Comparison of ENCODE assay signal across 1 cellular context in the genomic region with DNA sequence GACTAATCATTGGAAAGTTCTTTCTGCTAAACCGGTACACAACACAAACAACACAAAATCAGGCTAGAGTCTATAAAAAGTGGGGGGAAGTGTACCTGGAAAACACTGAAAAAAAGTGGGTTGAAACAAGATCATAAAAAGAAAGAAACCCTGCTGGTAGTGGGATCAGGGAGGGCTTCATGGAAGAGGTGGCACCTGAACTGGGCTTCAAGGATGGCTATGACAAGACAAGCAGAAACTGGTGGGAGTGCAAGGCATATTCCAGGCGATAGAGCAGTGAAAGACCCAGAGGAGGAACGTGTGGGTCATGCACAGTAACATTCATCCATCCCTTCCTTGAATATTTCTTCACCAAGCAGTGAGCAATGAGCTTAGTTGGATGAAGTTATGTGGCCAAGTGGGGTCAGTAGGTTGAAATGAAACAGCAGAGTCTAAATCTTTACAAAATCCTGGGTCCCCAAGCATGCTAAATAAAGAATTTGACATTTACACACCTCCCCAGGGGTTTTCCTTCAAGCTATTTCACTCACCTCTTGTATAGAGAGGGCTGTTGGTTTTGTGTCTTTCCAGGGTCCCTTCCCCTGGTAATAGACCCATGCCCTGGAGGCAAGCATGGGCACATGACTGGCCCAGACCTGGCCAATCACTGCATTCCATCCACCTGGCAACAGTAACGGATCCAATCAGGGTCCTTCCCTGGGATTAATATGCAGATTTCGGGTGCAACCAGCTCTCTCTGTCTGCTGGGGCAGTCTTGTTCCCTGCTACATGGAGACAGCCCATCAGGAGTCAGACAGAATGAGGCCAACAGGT.
A peak's percentile ranks its signal among the peaks of the same experiment; 100 is the strongest.
TF ChIP-seq lines count a peak whose summit lies in the region.

No MANE protein-coding gene starts in this region.

TF ChIP-seq in H1, 55 proteins besides CTCF, POLR2A, EP300 and RAD21:
- no peak for TF ChIP-seq NANOG (IDR thresholded peaks at IDR 0.05; ENCODE audit: insufficient read depth, low read depth, low read length, poor library complexity, severe bottlenecking)
- no peak for TF ChIP-seq POU5F1 (IDR thresholded peaks at IDR 0.05; ENCODE audit: low read depth, low read length)
- TF ChIP-seq KDM5A (IDR thresholded peaks at IDR 0.05; ENCODE audit: low read length) = no peak
- TF ChIP-seq ZNF274 (IDR thresholded peaks at IDR 0.05; ENCODE audit: borderline replicate concordance, extremely low read depth, low read length) = no peak
- no peak for TF ChIP-seq BCL11A (IDR thresholded peaks at IDR 0.05; ENCODE audit: low read depth in 2 of 2, low read length in 2 of 2)
- TF ChIP-seq BRCA1 (IDR thresholded peaks at IDR 0.05; ENCODE audit: low read depth, low read length) = no peak
- no peak for TF ChIP-seq TEAD4 (IDR thresholded peaks at IDR 0.05; ENCODE audit: low read depth, low read length)
- TF ChIP-seq SRF (IDR thresholded peaks at IDR 0.05; ENCODE audit: low read depth, low read length) = no peak
- TF ChIP-seq CBX8 (IDR thresholded peaks at IDR 0.05; ENCODE audit: borderline replicate concordance, low read depth, low read length) = no peak
- peak; percentile 64 for TF ChIP-seq USF2 (IDR thresholded peaks at IDR 0.05; ENCODE audit: low read length)
- no peak for TF ChIP-seq TBP (IDR thresholded peaks at IDR 0.05; ENCODE audit: low read depth, low read length)
- no peak for TF ChIP-seq FOSL1 (IDR thresholded peaks at IDR 0.05; ENCODE audit: insufficient read depth, low read depth, low read length)
- TF ChIP-seq, protein P1, sequence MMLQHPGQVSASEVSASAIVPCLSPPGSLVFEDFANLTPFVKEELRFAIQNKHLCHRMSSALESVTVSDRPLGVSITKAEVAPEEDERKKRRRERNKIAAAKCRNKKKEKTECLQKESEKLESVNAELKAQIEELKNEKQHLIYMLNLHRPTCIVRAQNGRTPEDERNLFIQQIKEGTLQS (IDR thresholded peaks at IDR 0.05; ENCODE audit: insufficient read depth, low read depth, low read length) = no peak
- TF ChIP-seq, protein P2, sequence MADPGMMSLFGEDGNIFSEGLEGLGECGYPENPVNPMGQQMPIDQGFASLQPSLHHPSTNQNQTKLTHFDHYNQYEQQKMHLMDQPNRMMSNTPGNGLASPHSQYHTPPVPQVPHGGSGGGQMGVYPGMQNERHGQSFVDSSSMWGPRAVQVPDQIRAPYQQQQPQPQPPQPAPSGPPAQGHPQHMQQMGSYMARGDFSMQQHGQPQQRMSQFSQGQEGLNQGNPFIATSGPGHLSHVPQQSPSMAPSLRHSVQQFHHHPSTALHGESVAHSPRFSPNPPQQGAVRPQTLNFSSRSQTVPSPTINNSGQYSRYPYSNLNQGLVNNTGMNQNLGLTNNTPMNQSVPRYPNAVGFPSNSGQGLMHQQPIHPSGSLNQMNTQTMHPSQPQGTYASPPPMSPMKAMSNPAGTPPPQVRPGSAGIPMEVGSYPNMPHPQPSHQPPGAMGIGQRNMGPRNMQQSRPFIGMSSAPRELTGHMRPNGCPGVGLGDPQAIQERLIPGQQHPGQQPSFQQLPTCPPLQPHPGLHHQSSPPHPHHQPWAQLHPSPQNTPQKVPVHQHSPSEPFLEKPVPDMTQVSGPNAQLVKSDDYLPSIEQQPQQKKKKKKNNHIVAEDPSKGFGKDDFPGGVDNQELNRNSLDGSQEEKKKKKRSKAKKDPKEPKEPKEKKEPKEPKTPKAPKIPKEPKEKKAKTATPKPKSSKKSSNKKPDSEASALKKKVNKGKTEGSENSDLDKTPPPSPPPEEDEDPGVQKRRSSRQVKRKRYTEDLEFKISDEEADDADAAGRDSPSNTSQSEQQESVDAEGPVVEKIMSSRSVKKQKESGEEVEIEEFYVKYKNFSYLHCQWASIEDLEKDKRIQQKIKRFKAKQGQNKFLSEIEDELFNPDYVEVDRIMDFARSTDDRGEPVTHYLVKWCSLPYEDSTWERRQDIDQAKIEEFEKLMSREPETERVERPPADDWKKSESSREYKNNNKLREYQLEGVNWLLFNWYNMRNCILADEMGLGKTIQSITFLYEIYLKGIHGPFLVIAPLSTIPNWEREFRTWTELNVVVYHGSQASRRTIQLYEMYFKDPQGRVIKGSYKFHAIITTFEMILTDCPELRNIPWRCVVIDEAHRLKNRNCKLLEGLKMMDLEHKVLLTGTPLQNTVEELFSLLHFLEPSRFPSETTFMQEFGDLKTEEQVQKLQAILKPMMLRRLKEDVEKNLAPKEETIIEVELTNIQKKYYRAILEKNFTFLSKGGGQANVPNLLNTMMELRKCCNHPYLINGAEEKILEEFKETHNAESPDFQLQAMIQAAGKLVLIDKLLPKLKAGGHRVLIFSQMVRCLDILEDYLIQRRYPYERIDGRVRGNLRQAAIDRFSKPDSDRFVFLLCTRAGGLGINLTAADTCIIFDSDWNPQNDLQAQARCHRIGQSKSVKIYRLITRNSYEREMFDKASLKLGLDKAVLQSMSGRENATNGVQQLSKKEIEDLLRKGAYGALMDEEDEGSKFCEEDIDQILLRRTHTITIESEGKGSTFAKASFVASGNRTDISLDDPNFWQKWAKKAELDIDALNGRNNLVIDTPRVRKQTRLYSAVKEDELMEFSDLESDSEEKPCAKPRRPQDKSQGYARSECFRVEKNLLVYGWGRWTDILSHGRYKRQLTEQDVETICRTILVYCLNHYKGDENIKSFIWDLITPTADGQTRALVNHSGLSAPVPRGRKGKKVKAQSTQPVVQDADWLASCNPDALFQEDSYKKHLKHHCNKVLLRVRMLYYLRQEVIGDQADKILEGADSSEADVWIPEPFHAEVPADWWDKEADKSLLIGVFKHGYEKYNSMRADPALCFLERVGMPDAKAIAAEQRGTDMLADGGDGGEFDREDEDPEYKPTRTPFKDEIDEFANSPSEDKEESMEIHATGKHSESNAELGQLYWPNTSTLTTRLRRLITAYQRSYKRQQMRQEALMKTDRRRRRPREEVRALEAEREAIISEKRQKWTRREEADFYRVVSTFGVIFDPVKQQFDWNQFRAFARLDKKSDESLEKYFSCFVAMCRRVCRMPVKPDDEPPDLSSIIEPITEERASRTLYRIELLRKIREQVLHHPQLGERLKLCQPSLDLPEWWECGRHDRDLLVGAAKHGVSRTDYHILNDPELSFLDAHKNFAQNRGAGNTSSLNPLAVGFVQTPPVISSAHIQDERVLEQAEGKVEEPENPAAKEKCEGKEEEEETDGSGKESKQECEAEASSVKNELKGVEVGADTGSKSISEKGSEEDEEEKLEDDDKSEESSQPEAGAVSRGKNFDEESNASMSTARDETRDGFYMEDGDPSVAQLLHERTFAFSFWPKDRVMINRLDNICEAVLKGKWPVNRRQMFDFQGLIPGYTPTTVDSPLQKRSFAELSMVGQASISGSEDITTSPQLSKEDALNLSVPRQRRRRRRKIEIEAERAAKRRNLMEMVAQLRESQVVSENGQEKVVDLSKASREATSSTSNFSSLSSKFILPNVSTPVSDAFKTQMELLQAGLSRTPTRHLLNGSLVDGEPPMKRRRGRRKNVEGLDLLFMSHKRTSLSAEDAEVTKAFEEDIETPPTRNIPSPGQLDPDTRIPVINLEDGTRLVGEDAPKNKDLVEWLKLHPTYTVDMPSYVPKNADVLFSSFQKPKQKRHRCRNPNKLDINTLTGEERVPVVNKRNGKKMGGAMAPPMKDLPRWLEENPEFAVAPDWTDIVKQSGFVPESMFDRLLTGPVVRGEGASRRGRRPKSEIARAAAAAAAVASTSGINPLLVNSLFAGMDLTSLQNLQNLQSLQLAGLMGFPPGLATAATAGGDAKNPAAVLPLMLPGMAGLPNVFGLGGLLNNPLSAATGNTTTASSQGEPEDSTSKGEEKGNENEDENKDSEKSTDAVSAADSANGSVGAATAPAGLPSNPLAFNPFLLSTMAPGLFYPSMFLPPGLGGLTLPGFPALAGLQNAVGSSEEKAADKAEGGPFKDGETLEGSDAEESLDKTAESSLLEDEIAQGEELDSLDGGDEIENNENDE (IDR thresholded peaks at IDR 0.05; ENCODE audit: insufficient replicate concordance, low read length) = no peak
- TF ChIP-seq, protein P3, sequence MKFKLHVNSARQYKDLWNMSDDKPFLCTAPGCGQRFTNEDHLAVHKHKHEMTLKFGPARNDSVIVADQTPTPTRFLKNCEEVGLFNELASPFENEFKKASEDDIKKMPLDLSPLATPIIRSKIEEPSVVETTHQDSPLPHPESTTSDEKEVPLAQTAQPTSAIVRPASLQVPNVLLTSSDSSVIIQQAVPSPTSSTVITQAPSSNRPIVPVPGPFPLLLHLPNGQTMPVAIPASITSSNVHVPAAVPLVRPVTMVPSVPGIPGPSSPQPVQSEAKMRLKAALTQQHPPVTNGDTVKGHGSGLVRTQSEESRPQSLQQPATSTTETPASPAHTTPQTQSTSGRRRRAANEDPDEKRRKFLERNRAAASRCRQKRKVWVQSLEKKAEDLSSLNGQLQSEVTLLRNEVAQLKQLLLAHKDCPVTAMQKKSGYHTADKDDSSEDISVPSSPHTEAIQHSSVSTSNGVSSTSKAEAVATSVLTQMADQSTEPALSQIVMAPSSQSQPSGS (IDR thresholded peaks at IDR 0.05; ENCODE audit: low read length) = no peak
- TF ChIP-seq TCF12 (IDR thresholded peaks at IDR 0.05; ENCODE audit: low read depth, low read length) = no peak
- TF ChIP-seq EZH2 (IDR thresholded peaks at IDR 0.05; ENCODE audit: low read depth, low read length, severe bottlenecking) = no peak
- no peak for TF ChIP-seq HDAC6 (IDR thresholded peaks at IDR 0.05; ENCODE audit: low read depth, low read length)
- TF ChIP-seq EGR1 (IDR thresholded peaks at IDR 0.05; ENCODE audit: borderline replicate concordance, low read depth, low read length) = no peak
- no peak for TF ChIP-seq GTF2F1 (IDR thresholded peaks at IDR 0.05; ENCODE audit: borderline replicate concordance, low read depth, low read length)
- TF ChIP-seq RFX5 (IDR thresholded peaks at IDR 0.05; ENCODE audit: borderline replicate concordance, low read depth, low read length) = peak; percentile 88
- no peak for TF ChIP-seq SIRT6 (IDR thresholded peaks at IDR 0.05; ENCODE audit: low read length)
- TF ChIP-seq BACH1 (IDR thresholded peaks at IDR 0.05; ENCODE audit: low read length) = no peak
- TF ChIP-seq JUN (IDR thresholded peaks at IDR 0.05; ENCODE audit: low read depth, low read length) = no peak
- TF ChIP-seq SUZ12 (IDR thresholded peaks at IDR 0.05; ENCODE audit: low read length) = no peak
- peak; percentile 84 for TF ChIP-seq SP1 (IDR thresholded peaks at IDR 0.05; ENCODE audit: low read depth, low read length)
- no peak for TF ChIP-seq POLR2AphosphoS5 (IDR thresholded peaks at IDR 0.05; ENCODE audit: low read depth, low read length)
- no peak for TF ChIP-seq CHD1 (IDR thresholded peaks at IDR 0.05; ENCODE audit: low read depth, low read length)
- no peak for TF ChIP-seq SAP30 (IDR thresholded peaks at IDR 0.05; ENCODE audit: insufficient read depth, insufficient replicate concordance, low read length)
- TF ChIP-seq SP4 (IDR thresholded peaks at IDR 0.05; ENCODE audit: low read length) = no peak
- TF ChIP-seq E2F6 (IDR thresholded peaks at IDR 0.05) = peak; percentile 73
- TF ChIP-seq NRF1 (IDR thresholded peaks at IDR 0.05; ENCODE audit: low read depth, low read length) = no peak
- TF ChIP-seq RBBP5 (IDR thresholded peaks at IDR 0.05; ENCODE audit: borderline replicate concordance, low read depth, low read length) = no peak
- TF ChIP-seq HDAC2 (IDR thresholded peaks at IDR 0.05; ENCODE audit: borderline replicate concordance in 1 of 2, low read depth in 2 of 2, low read length in 2 of 2) = no peak
- no peak for TF ChIP-seq CBX5 (IDR thresholded peaks at IDR 0.05; ENCODE audit: low read depth, low read length)
- no peak for TF ChIP-seq MAFK (IDR thresholded peaks at IDR 0.05; ENCODE audit: low read depth, low read length)
- TF ChIP-seq TAF7 (optimal IDR thresholded peaks at IDR 0.05; ENCODE audit: borderline replicate concordance, low read depth, low read length) = no peak
- no peak for TF ChIP-seq TAF1 (IDR thresholded peaks at IDR 0.05; ENCODE audit: low read depth, low read length)
- TF ChIP-seq SIX5 (IDR thresholded peaks at IDR 0.05; ENCODE audit: low read depth, low read length) = no peak
- no peak for TF ChIP-seq CTBP2 (IDR thresholded peaks at IDR 0.05; ENCODE audit: borderline replicate concordance, insufficient read depth, insufficient read length, low read length)
- no peak for TF ChIP-seq CHD2 (IDR thresholded peaks at IDR 0.05; ENCODE audit: low read length)
- TF ChIP-seq MAX (IDR thresholded peaks at IDR 0.05) = peak; percentile 67
